In genomic region chr6:26184492-26184891, GRCh38 we compare ENCODE assay signal across 8 cellular contexts.
A peak's percentile ranks its signal among the peaks of the same experiment; 100 is the strongest.
DNase-seq lines count a peak whose midpoint lies in the region; ATAC-seq, FAIRE-seq and TF ChIP-seq lines count a peak whose summit lies in the region.

No MANE protein-coding gene starts in this region.

- peak overlapping the region; percentile 82 for H3K4me3 ChIP-seq in naive thymus-derived CD4-positive, alpha-beta T cell (ENCODE audit: low read length)

- H3K36me3 ChIP-seq in naive thymus-derived CD4-positive, alpha-beta T cell (ENCODE audit: control insufficient read depth in 2 of 3, insufficient read depth in 3 of 3, low read length in 3 of 3), result no peaks in the 10 kb centered on the region

- DNase-seq in HFFc6, result no peak
- DNase-seq in central memory CD8-positive, alpha-beta T cell (ENCODE audit: low spot score in 2 of 2), result no peak
- DNase-seq in naive thymus-derived CD4-positive, alpha-beta T cell, result no peak
- DNase-seq in CD14-positive monocyte (ENCODE audit: low spot score), result no peak
- no peak for DNase-seq in urothelium cell line (ENCODE audit: low spot score)
- no peak for DNase-seq in stimulated activated CD4-positive, alpha-beta T cell treated with anti-CD3 and anti-CD28 coated beads, Interleukin-4, amount 100 ng/mL, for 24 hours
- DNase-seq in NOMO-1 (lab: John Stamatoyannopoulos, UW; ENCODE audit: unreplicated experiment in 2 of 2), result no peak

- H3K4me3 Mint-ChIP-seq in HFFc6 (peak overlapping the region; percentile 86; the same call in 1 of the 2 replicates), CD14-positive monocyte (no peak overlapping the region)
- peak overlapping the region; percentile 87 for H3K4me3 Mint-ChIP-seq in central memory CD8-positive, alpha-beta T cell
- peak overlapping the region; percentile 84 to 99 (median 98) for H3K4me3 Mint-ChIP-seq in naive thymus-derived CD4-positive, alpha-beta T cell

- POLR2A ChIA-PET in naive thymus-derived CD4-positive, alpha-beta T cell (lab: Charles Lee), result interaction anchor here (1.1 to 38.2 kb wide), 19 partner anchors 8 to 1653 kb away, joined by 3 to 3606 read pairs (median 11); partner anchors contain the start of gene HMGN4

- H3K9me3 ChIP-seq in naive thymus-derived CD4-positive, alpha-beta T cell (ENCODE audit: control insufficient read depth in 2 of 3, low read length in 3 of 3), result no peaks in the 10 kb centered on the region

- peak overlapping the region; percentile 97 for H3K27ac ChIP-seq in 22Rv1
- peak overlapping the region; percentile 76 for H3K27ac ChIP-seq in naive thymus-derived CD4-positive, alpha-beta T cell (ENCODE audit: low read depth, low read length)

- FAIRE-seq in urothelium cell line (lab: Jason Lieb, UNC), result no peak

- intact Hi-C loops in naive thymus-derived CD4-positive, alpha-beta T cell (cut with micrococcal nuclease), result loop anchor here in 1 of 2 donors (10.0 kb wide), 1 partner anchor 1290 kb away; the partner anchor contains the start of gene ZNF184
- intact Hi-C loops in CD14-positive monocyte (cut with micrococcal nuclease), result no loop called here

- H3K27ac Mint-ChIP-seq in HFFc6 (peak overlapping the region; percentile 80; the same call in 1 of the 2 replicates), CD14-positive monocyte (peak overlapping the region in 1 of 7 donors; percentile 86)
- no peak overlapping the region for H3K27ac Mint-ChIP-seq in central memory CD8-positive, alpha-beta T cell (ENCODE audit: low read depth)
- H3K27ac Mint-ChIP-seq in naive thymus-derived CD4-positive, alpha-beta T cell, result peak overlapping the region; percentile 78 to 99 (median 89)

- CTCF ChIA-PET in naive thymus-derived CD4-positive, alpha-beta T cell (lab: Charles Lee), result interaction anchor here (1.5 to 3.2 kb wide), 4 partner anchors 11 to 61 kb away, joined by 4 to 30 read pairs (median 14); a partner anchor contains a TSS

- H3K4me1 Mint-ChIP-seq in HFFc6 (ENCODE audit: low read depth) (peaks cover 40% of the 10 kb centered on the region), CD14-positive monocyte (peaks cover 22% of the 10 kb centered on the region)
- H3K4me1 Mint-ChIP-seq in central memory CD8-positive, alpha-beta T cell, result peaks cover 37% of the 10 kb centered on the region
- peaks cover 19 to 62% (median 49%) of the 10 kb centered on the region in 7 donors for H3K4me1 Mint-ChIP-seq in naive thymus-derived CD4-positive, alpha-beta T cell

- H3K27me3 Mint-ChIP-seq in HFFc6 (ENCODE audit: insufficient read depth), result peaks cover 5% of the 10 kb centered on the region
- H3K27me3 Mint-ChIP-seq in central memory CD8-positive, alpha-beta T cell, result no peaks in the 10 kb centered on the region
- peaks cover 0 to 2% (median 0%) of the 10 kb centered on the region in 5 donors for H3K27me3 Mint-ChIP-seq in naive thymus-derived CD4-positive, alpha-beta T cell
- no peaks in the 10 kb centered on the region for H3K27me3 Mint-ChIP-seq in CD14-positive monocyte (ENCODE audit: low read depth in 3 of 3)

- no peaks in the 10 kb centered on the region for H3K27me3 ChIP-seq in naive thymus-derived CD4-positive, alpha-beta T cell (ENCODE audit: control insufficient read depth in 2 of 2, insufficient read depth in 2 of 2, low read length in 2 of 2)

- ATAC-seq in central memory CD8-positive, alpha-beta T cell (replicated peaks; ENCODE audit: extremely low read depth, poor library complexity, severe bottlenecking), result no peak
- ATAC-seq in naive thymus-derived CD4-positive, alpha-beta T cell, result no peak

- TF ChIP-seq CTCF in 22Rv1 (IDR thresholded peaks at IDR 0.05), result no peak
- no peak for TF ChIP-seq CTCF in HFFc6 (IDR thresholded peaks at IDR 0.05)
- no peak for TF ChIP-seq CTCF in CD14-positive monocyte (IDR thresholded peaks at IDR 0.05)

- no peaks in the 10 kb centered on the region for H3K9me3 Mint-ChIP-seq in HFFc6
- H3K9me3 Mint-ChIP-seq in central memory CD8-positive, alpha-beta T cell, result no peaks in the 10 kb centered on the region
- H3K9me3 Mint-ChIP-seq in naive thymus-derived CD4-positive, alpha-beta T cell, result peaks cover 0 to 5% (median 0%) of the 10 kb centered on the region in 11 donors
- H3K9me3 Mint-ChIP-seq in CD14-positive monocyte, result peaks cover 0 to 5% (median 0%) of the 10 kb centered on the region in 7 donors

- H3K4me1 ChIP-seq in naive thymus-derived CD4-positive, alpha-beta T cell (ENCODE audit: control insufficient read depth in 2 of 2, insufficient read depth in 2 of 2, low read length in 2 of 2), result peaks cover 13 to 32% of the 10 kb centered on the region in 2 donors

- no peaks in the 10 kb centered on the region; the same call in 1 of the 2 replicates for H3K36me3 Mint-ChIP-seq in HFFc6 (ENCODE audit: low read depth)
- peaks cover 18% of the 10 kb centered on the region for H3K36me3 Mint-ChIP-seq in central memory CD8-positive, alpha-beta T cell (ENCODE audit: insufficient read depth)
- no peaks in the 10 kb centered on the region for H3K36me3 Mint-ChIP-seq in naive thymus-derived CD4-positive, alpha-beta T cell
- H3K36me3 Mint-ChIP-seq in CD14-positive monocyte, result no peaks in the 10 kb centered on the region

Comparison
In these comparisons a context has a peak if more than half of its experiments do, and no peak if none do; other contexts are left out.
1. H3K4me3 Mint-ChIP-seq: peak in HFFc6 (single experiment), central memory CD8-positive, alpha-beta T cell (single experiment) and naive thymus-derived CD4-positive, alpha-beta T cell (10 of 10); none in CD14-positive monocyte (0 of 2).